Comparison of ENCODE assay signal across 22 cellular contexts in the genomic region with DNA sequence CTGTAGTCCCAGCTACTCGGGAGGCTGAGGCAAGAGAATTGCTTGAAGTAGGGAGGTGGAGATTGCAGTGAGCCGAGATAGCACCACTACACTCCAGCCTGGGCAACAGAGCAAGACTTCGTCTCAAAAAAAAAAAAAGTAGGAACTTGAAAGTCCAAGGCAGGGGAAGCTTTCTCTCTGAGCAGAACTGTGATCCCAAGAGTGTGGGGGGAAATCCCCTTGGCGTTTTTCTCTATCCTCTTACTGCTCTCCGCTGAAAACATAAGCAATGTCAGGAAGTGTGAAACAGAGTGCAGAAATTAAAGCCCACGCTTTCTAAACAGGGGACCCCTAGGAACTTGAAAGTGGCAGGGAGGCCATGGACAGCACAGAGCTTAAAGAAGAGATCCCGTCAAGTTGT. TPM values are rescaled to one million over a fixed set of nuclear protein-coding genes. Genes with fewer than 3 reads are reported as not detected.
DNase-seq lines count a peak whose midpoint lies in the region; ATAC-seq and TF ChIP-seq lines count a peak whose summit lies in the region.
"Had no signal": no experiment of that assay in that cellular context is flagged by ENCODE, and none has a peak within 500 bp of the region (broad histone marks: within the 10 kb centered on the region; RNA-seq: fewer than 3 reads in every experiment).

No MANE protein-coding gene starts in this region.

- H3K36me3 Mint-ChIP-seq in natural killer cell treated with Interleukin-12 subunit alpha and Interleukin-12 subunit beta and Interleukin-15 and Interleukin-18, amount 100 ng/mL, for 72 hours, result no peaks in the 10 kb centered on the region
- no peaks in the 10 kb centered on the region for H3K36me3 Mint-ChIP-seq in natural killer cell

- no peak for DNase-seq in natural killer cell treated with Interleukin-12 subunit alpha and Interleukin-12 subunit beta and Interleukin-15 and Interleukin-18, amount 100 ng/mL, for 72 hours (ENCODE audit: low spot score)
- no peak for DNase-seq in natural killer cell
- no peak for DNase-seq in left lung
- DNase-seq in COLO829 (ENCODE audit: low spot score), result no peak
- DNase-seq in GM23248, result no peak
- DNase-seq: GDM1, Kasumi-1, MG63, NCI-H1092, NCI-H1436 treated with DMSO at 0.1 percent for 48 hours, NCI-H2029, NCI-H345, NCI-H524 treated with DMSO at 0.1 percent for 48 hours, PC-9 had no signal

- no peak overlapping the region for H3K27ac Mint-ChIP-seq in natural killer cell treated with Interleukin-12 subunit alpha and Interleukin-12 subunit beta and Interleukin-15 and Interleukin-18, amount 100 ng/mL, for 72 hours
- no peak overlapping the region for H3K27ac Mint-ChIP-seq in natural killer cell
- H3K27ac Mint-ChIP-seq: IgD-negative memory B cell had no signal

- 67 to 71% methylated on average over 7 of the region's 7 CpGs for WGBS in GM23248 (ENCODE audit: low coverage in 1 of 2, low lambda C conversion rate in 2 of 2, missing lambda C conversion rate in 2 of 2), 2 experiments

- no peak for ATAC-seq in natural killer cell treated with Interleukin-12 subunit alpha and Interleukin-12 subunit beta and Interleukin-15 and Interleukin-18, amount 100 ng/mL, for 72 hours
- ATAC-seq in natural killer cell, result no peak
- ATAC-seq in HG03432 (IDR thresholded peaks at IDR 0.05; ENCODE audit: unreplicated experiment), result peak; percentile 50
- ATAC-seq in left lung, result peak; percentile 18
- no peak for ATAC-seq in GM18517 (IDR thresholded peaks at IDR 0.05; ENCODE audit: unreplicated experiment)
- no peak for ATAC-seq in GM21526 (IDR thresholded peaks at IDR 0.05; ENCODE audit: low FRiP score, unreplicated experiment)

- in situ Hi-C loops in GM23248 (cut with MboI), result no loop called here

- H3K9ac ChIP-seq in GM23248, result no peak overlapping the region

- intact Hi-C loops in natural killer cell (cut with micrococcal nuclease) (no loop called here), left lung (cut with DNase I) (no loop called here)

- peaks cover 0 to 4% of the 10 kb centered on the region in 2 donors for H3K4me1 ChIP-seq in left lung
- no peaks in the 10 kb centered on the region for H3K4me1 ChIP-seq in GM23248 (ENCODE audit: insufficient read depth)

- H3K4me1 Mint-ChIP-seq in natural killer cell treated with Interleukin-12 subunit alpha and Interleukin-12 subunit beta and Interleukin-15 and Interleukin-18, amount 100 ng/mL, for 72 hours (ENCODE audit: low read depth in 2 of 2), result peaks cover 18 to 21% of the 10 kb centered on the region in 2 donors
- H3K4me1 Mint-ChIP-seq in natural killer cell, result peaks cover 9% of the 10 kb centered on the region in 2 donors

- H2AFZ ChIP-seq in GM23248, result no peak overlapping the region
- H2AFZ ChIP-seq: PC-9 had no signal

- TF ChIP-seq CTCF in natural killer cell (IDR thresholded peaks at IDR 0.05), result no peak
- TF ChIP-seq CTCF in left lung (IDR thresholded peaks at IDR 0.05), result no peak

- H3K9me2 ChIP-seq in GM23248 (ENCODE audit: insufficient read depth), result no peaks in the 10 kb centered on the region

- H3K27me3 Mint-ChIP-seq in natural killer cell treated with Interleukin-12 subunit alpha and Interleukin-12 subunit beta and Interleukin-15 and Interleukin-18, amount 100 ng/mL, for 72 hours, result peaks cover 0 to 3% of the 10 kb centered on the region in 2 donors
- no peaks in the 10 kb centered on the region for H3K27me3 Mint-ChIP-seq in natural killer cell (ENCODE audit: low read depth in 2 of 2)

- no peaks in the 10 kb centered on the region for H3F3A ChIP-seq in GM23248 (ENCODE audit: insufficient read depth)

- H3K4me2 ChIP-seq in GM23248 (ENCODE audit: unreplicated experiment), result no peak overlapping the region
- H3K4me2 ChIP-seq: PC-9 had no signal

- H3K79me2 ChIP-seq in GM23248 (ENCODE audit: insufficient read depth), result no peaks in the 10 kb centered on the region

- H4K20me1 ChIP-seq in GM23248 (ENCODE audit: insufficient read depth), result no peaks in the 10 kb centered on the region

- H3K27me3 ChIP-seq in left lung (no peaks in the 10 kb centered on the region), GM23248 (replicated peaks; ENCODE audit: insufficient read depth) (no peaks in the 10 kb centered on the region)
- H3K27me3 ChIP-seq: MG63 had no signal

- no peaks in the 10 kb centered on the region for H3K36me3 ChIP-seq in left lung
- H3K36me3 ChIP-seq in GM23248 (ENCODE audit: low read depth), result no peaks in the 10 kb centered on the region
- H3K36me3 ChIP-seq: MG63 had no signal

- no peak overlapping the region for H3K4me3 ChIP-seq in left lung
- H3K4me3 ChIP-seq in GM23248, result no peak overlapping the region
- H3K4me3 ChIP-seq: MG63, PC-9 had no signal

- no peak overlapping the region for H3K27ac ChIP-seq in left lung
- no peak overlapping the region for H3K27ac ChIP-seq in GM23248
- H3K27ac ChIP-seq: PC-9, RWPE1 had no signal

- H3K9me3 ChIP-seq in left lung, result no peaks in the 10 kb centered on the region
- no peaks in the 10 kb centered on the region for H3K9me3 ChIP-seq in GM23248 (ENCODE audit: low read depth)
- H3K9me3 ChIP-seq: MG63 had no signal

- no peaks in the 10 kb centered on the region for H3K9me3 Mint-ChIP-seq in natural killer cell treated with Interleukin-12 subunit alpha and Interleukin-12 subunit beta and Interleukin-15 and Interleukin-18, amount 100 ng/mL, for 72 hours
- H3K9me3 Mint-ChIP-seq in natural killer cell, result no peaks in the 10 kb centered on the region
- H3K9me3 Mint-ChIP-seq: IgD-negative memory B cell had no signal

- peak overlapping the region; percentile 15 for H3K4me3 Mint-ChIP-seq in natural killer cell treated with Interleukin-12 subunit alpha and Interleukin-12 subunit beta and Interleukin-15 and Interleukin-18, amount 100 ng/mL, for 72 hours
- no peak overlapping the region for H3K4me3 Mint-ChIP-seq in natural killer cell

RNA-seq across cellular contexts. Expression of a gene that starts 9.8 kb away (rescaled TPM):
- 10 to 100 TPM; 43.8 to 49.7 TPM for total RNA-seq in natural killer cell treated with Interleukin-12 subunit alpha and Interleukin-12 subunit beta and Interleukin-15 and Interleukin-18, amount 100 ng/mL, for 72 hours
- total RNA-seq in natural killer cell (10 to 100 TPM; 68.2 to 86.4 (median 85.0) TPM), left lung (10 to 100 TPM; 42.6 to 51.5 TPM)
- total RNA-seq in GM23248 (2014; rRNA removed; shearing (Covaris generic)), result 21.9 and 32.6 TPM in 2 replicates
- 43.9 and 47.0 TPM in 2 replicates for polyA plus RNA-seq in GM23248 (2016; fragmentation: Nextera tagmentation; extraction: Ambion mirVana)

RNA-seq across cellular contexts. Expression of a gene that starts 15.5 kb away (rescaled TPM):
- total RNA-seq in natural killer cell treated with Interleukin-12 subunit alpha and Interleukin-12 subunit beta and Interleukin-15 and Interleukin-18, amount 100 ng/mL, for 72 hours, result under 1 TPM; 0.45 to 0.67 TPM
- 1 to 10 TPM in 1 of 3 donors, under 1 TPM in 2; 0.61 to 1.6 (median 0.82) TPM for total RNA-seq in natural killer cell
- total RNA-seq in left lung, result 1 to 10 TPM in 1 of 2 donors, under 1 TPM in 1; 0.52 to 5.4 TPM
- not detected in 2 replicates for total RNA-seq in GM23248 (2014; rRNA removed; shearing (Covaris generic))
- polyA plus RNA-seq in GM23248 (2016; fragmentation: Nextera tagmentation; extraction: Ambion mirVana), result not detected in 2 replicates
- total RNA-seq: A172, Daoy, PC-9 had no signal
- polyA plus RNA-seq: BJ, IgD-negative memory B cell had no signal

RNA-seq across cellular contexts. Expression of a gene that starts 28.5 kb away (rescaled TPM):
- total RNA-seq in natural killer cell treated with Interleukin-12 subunit alpha and Interleukin-12 subunit beta and Interleukin-15 and Interleukin-18, amount 100 ng/mL, for 72 hours, result 10 to 100 TPM in 1 of 2 donors, 1 to 10 TPM in 1; 7.2 to 11.6 TPM
- total RNA-seq in natural killer cell (1 to 10 TPM; 4.4 to 8.5 (median 7.8) TPM), left lung (10 to 100 TPM in 1 of 2 donors, 1 to 10 TPM in 1; 5.7 to 10.0 TPM)
- 2.1 and 3.1 TPM in 2 replicates for total RNA-seq in GM23248 (2014; rRNA removed; shearing (Covaris generic))
- 6.0 and 6.8 TPM in 2 replicates for polyA plus RNA-seq in GM23248 (2016; fragmentation: Nextera tagmentation; extraction: Ambion mirVana)
- polyA plus RNA-seq: IgD-negative memory B cell had no signal

RNA-seq across cellular contexts. Expression of a gene that starts 42.4 kb away (rescaled TPM):
- 10 to 100 TPM; 71.2 to 78.6 TPM for total RNA-seq in natural killer cell treated with Interleukin-12 subunit alpha and Interleukin-12 subunit beta and Interleukin-15 and Interleukin-18, amount 100 ng/mL, for 72 hours
- total RNA-seq in natural killer cell (10 to 100 TPM; 48.0 to 69.7 (median 54.6) TPM), left lung (10 to 100 TPM; 42.3 to 66.3 TPM)
- total RNA-seq in GM23248 (2014; rRNA removed; shearing (Covaris generic)), result 64.2 and 130 TPM in 2 replicates
- 107 and 108 TPM in 2 replicates for polyA plus RNA-seq in GM23248 (2016; fragmentation: Nextera tagmentation; extraction: Ambion mirVana)

RNA-seq across cellular contexts. Expression of a gene that starts 44.8 kb away (rescaled TPM):
- 1 to 10 TPM; 5.9 to 6.3 TPM for total RNA-seq in natural killer cell treated with Interleukin-12 subunit alpha and Interleukin-12 subunit beta and Interleukin-15 and Interleukin-18, amount 100 ng/mL, for 72 hours
- total RNA-seq in natural killer cell (10 to 100 TPM; 18.8 to 25.8 (median 25.1) TPM), left lung (10 to 100 TPM; 38.4 to 41.2 TPM)
- total RNA-seq in GM23248 (2014; rRNA removed; shearing (Covaris generic)), result 57.5 and 58.8 TPM in 2 replicates
- 27.9 and 28.2 TPM in 2 replicates for polyA plus RNA-seq in GM23248 (2016; fragmentation: Nextera tagmentation; extraction: Ambion mirVana)

Comparison
In these comparisons a context has a peak if more than half of its experiments do, and no peak if none do; other contexts are left out.
1. ATAC-seq: peak in HG03432 (single experiment) and left lung (single experiment); none in natural killer cell treated with Interleukin-12 subunit alpha and Interleukin-12 subunit beta and Interleukin-15 and Interleukin-18, amount 100 ng/mL, for 72 hours (0 of 2), natural killer cell (0 of 3), GM18517 (single experiment) and GM21526 (single experiment).